ENCODE assay signal across 10 cellular contexts in genomic region chr15:95860406-95860805, GRCh38.
"Had no signal": no experiment of that assay in that cellular context is flagged by ENCODE, and none has a peak within 500 bp of the region (broad histone marks: within the 10 kb centered on the region; RNA-seq: fewer than 3 reads in every experiment).

No MANE protein-coding gene starts in this region.

- H3K4me3 ChIP-seq: GM23248, GM23338, HAP-1 had no signal

- H2AFZ ChIP-seq: GM23248, GM23338 had no signal

- H3K36me3 ChIP-seq: HAP-1 had no signal

- H3K27ac ChIP-seq: GM23248 had no signal

- H3K4me2 ChIP-seq: GM23338 had no signal

- DNase-seq: GM23248, GOT3, H7, H9, HFFc6 had no signal

- H3K9me3 ChIP-seq: HAP-1 had no signal

- ATAC-seq: GM23338, HCT116 had no signal

- FAIRE-seq: H1, H54 had no signal

- H3K9ac ChIP-seq: GM23248 had no signal

- H3K4me1 ChIP-seq: HAP-1 had no signal
